In genomic region chr20:36835453-36836198, GRCh38 we compare ENCODE assay signal across 8 cellular contexts. TPM values are rescaled to one million over a fixed set of nuclear protein-coding genes. Genes with fewer than 3 reads are reported as not detected.
DNase-seq lines count a peak whose midpoint lies in the region; ATAC-seq and TF ChIP-seq lines count a peak whose summit lies in the region.

No MANE protein-coding gene starts in this region.

- H3K36me3 ChIP-seq in ES-I3 (ENCODE audit: insufficient read depth, low read length): no peaks in the 10 kb centered on the region
- H3K36me3 ChIP-seq in suprapubic skin: peaks cover 10% of the 10 kb centered on the region

- peak overlapping the region; percentile 38 for H3K9ac ChIP-seq in ES-I3 (ENCODE audit: low read depth, low read length)

- no peaks in the 10 kb centered on the region for H3K27me3 ChIP-seq in suprapubic skin

- peak; percentile 96 for ATAC-seq in omental fat pad (ENCODE audit: low FRiP score)

- WGBS in suprapubic skin: 1% methylated on average over 26 of the region's 28 CpGs

- H3K9me3 ChIP-seq in ES-I3 (ENCODE audit: control insufficient read depth, insufficient read depth, low read length) (no peaks in the 10 kb centered on the region), suprapubic skin (no peaks in the 10 kb centered on the region)

- peaks cover 19% of the 10 kb centered on the region; the same call in 1 of the 2 replicates for H3K4me1 ChIP-seq in ES-I3 (ENCODE audit: insufficient read depth, low read length)
- H3K4me1 ChIP-seq in suprapubic skin: peaks cover 52% of the 10 kb centered on the region

- DNase-seq in HCEC 1CT: peak; percentile 95
- peak; percentile 91 for DNase-seq in MV-4-11 (lab: John Stamatoyannopoulos, UW)
- peak; percentile 97 for DNase-seq in SK-N-DZ (ENCODE audit: low spot score)
- DNase-seq in activated naive CD4-positive, alpha-beta T cell treated with anti-CD3 and anti-CD28 coated beads, Interleukin-2, amount 50 U/mL, for 16 hours: peak; percentile 82
- DNase-seq in glomerular visceral epithelial cell (ENCODE audit: extremely low spot score): peak; percentile 97
- DNase-seq in omental fat pad (ENCODE audit: low spot score): peak; percentile 66
- peak; percentile 94 to 96 for DNase-seq in suprapubic skin (ENCODE audit: low spot score in 2 of 2)

- peak overlapping the region; percentile 27 for H3K4me3 ChIP-seq in suprapubic skin

- no peak for TF ChIP-seq EP300 in suprapubic skin (IDR thresholded peaks at IDR 0.05)

- TF ChIP-seq POLR2A in suprapubic skin (IDR thresholded peaks at IDR 0.05): no peak

- TF ChIP-seq CTCF in omental fat pad (IDR thresholded peaks at IDR 0.05): no peak
- TF ChIP-seq CTCF in suprapubic skin (IDR thresholded peaks at IDR 0.05): no peak

- H3K27ac ChIP-seq in suprapubic skin: peak overlapping the region; percentile 22

RNA-seq across cellular contexts. Expression of gene TLDC2, which starts 40.3 kb away (rescaled TPM):
- polyA plus RNA-seq in SK-N-DZ (2014; cell fraction: cytosol; rRNA removed): 0.44 and 0.70 TPM in 2 replicates
- 0.06 and 0.30 TPM in 2 replicates for polyA plus RNA-seq in SK-N-DZ (2014; cell fraction: nucleus; rRNA removed)
- total RNA-seq in omental fat pad (under 1 TPM in 1 of 4 donors, not detected in 3; 0.63 TPM), suprapubic skin (not detected)

Comparison
In these comparisons a context has a peak if more than half of its experiments do, and no peak if none do; other contexts are left out.
1. Peak in every context shown above with its lines: DNase-seq, ATAC-seq, H3K4me3 ChIP-seq and H3K27ac ChIP-seq.